Comparison of ENCODE assay signal across 27 cellular contexts in genomic region chr4:89957527-89957926, GRCh38.
DNase-seq lines count a peak whose midpoint lies in the region; ATAC-seq and TF ChIP-seq lines count a peak whose summit lies in the region.
"Had no signal": no experiment of that assay in that cellular context is flagged by ENCODE, and none has a peak within 500 bp of the region (broad histone marks: within the 10 kb centered on the region; RNA-seq: fewer than 3 reads in every experiment).

No MANE protein-coding gene starts in this region.

- no peak overlapping the region for H3K27ac ChIP-seq in endodermal cell (ENCODE audit: low read depth, low read length)
- H3K27ac ChIP-seq: SJSA1 had no signal

- H3K9ac ChIP-seq in Loucy (ENCODE audit: low read depth, low read length, poor library complexity, severe bottlenecking) (no peak overlapping the region), endodermal cell (ENCODE audit: extremely low read depth, low read length, poor library complexity, severe bottlenecking) (no peak overlapping the region)

- no peak overlapping the region; the same call in 1 of the 2 replicates for H2AFZ ChIP-seq in Loucy (ENCODE audit: low read length)

- H3K4me3 Mint-ChIP-seq in endodermal cell, result no peak overlapping the region
- no peak overlapping the region for H3K4me3 Mint-ChIP-seq in nephron progenitor cell
- H3K4me3 Mint-ChIP-seq: CD4-positive, alpha-beta memory T cell; HFFc6 had no signal

- no peaks in the 10 kb centered on the region for H3K79me2 ChIP-seq in Loucy (ENCODE audit: insufficient read depth, low read length)

- no peak for TF ChIP-seq CTCF in Loucy (conservative IDR thresholded peaks at IDR 0.05; ENCODE audit: low read length)
- no peak for TF ChIP-seq CTCF in endodermal cell (conservative IDR thresholded peaks at IDR 0.05)
- TF ChIP-seq CTCF in nephron progenitor cell (IDR thresholded peaks at IDR 0.05), result no peak

- no peaks in the 10 kb centered on the region for H4K20me1 ChIP-seq in Loucy (ENCODE audit: insufficient read depth, low read length, poor library complexity, severe bottlenecking)

- no peaks in the 10 kb centered on the region for H3K9me2 ChIP-seq in Loucy (replicated peaks; ENCODE audit: low read depth, low read length)

- H3K27ac Mint-ChIP-seq in endodermal cell, result no peak overlapping the region
- H3K27ac Mint-ChIP-seq in nephron progenitor cell, result peak overlapping the region; percentile 47
- H3K27ac Mint-ChIP-seq: CD4-positive, alpha-beta memory T cell; HFFc6 had no signal

- WGBS in endodermal cell (ENCODE audit: insufficient coverage in 1 of 2, insufficient read length in 1 of 2), 2 experiments, result 70% methylated on average over 2 of the region's 2 CpGs; no CpG with 5 or more reads in 1 of the 2 experiments

- no peaks in the 10 kb centered on the region for H3K9me3 ChIP-seq in Loucy (ENCODE audit: insufficient read depth, low read depth, low read length)
- no peaks in the 10 kb centered on the region for H3K9me3 ChIP-seq in endodermal cell (ENCODE audit: control insufficient read depth, low read length)
- H3K9me3 ChIP-seq: MG63, SJSA1 had no signal

- H3K4me1 Mint-ChIP-seq in endodermal cell (peaks cover 23% of the 10 kb centered on the region), nephron progenitor cell (peaks cover 5% of the 10 kb centered on the region)
- H3K4me1 Mint-ChIP-seq: CD4-positive, alpha-beta memory T cell had no signal

- H3K9me3 Mint-ChIP-seq in endodermal cell (peaks cover under 1% of the 10 kb centered on the region), nephron progenitor cell (peaks cover 3% of the 10 kb centered on the region)
- H3K9me3 Mint-ChIP-seq: CD4-positive, alpha-beta memory T cell had no signal

- intact Hi-C loops in left cardiac atrium (cut with DNase I), result no loop called here

- H3K4me2 ChIP-seq in Loucy (ENCODE audit: low read depth, low read length, poor library complexity, severe bottlenecking), result peak overlapping the region; percentile 7

- no peaks in the 10 kb centered on the region for H3K27me3 Mint-ChIP-seq in endodermal cell (ENCODE audit: insufficient read depth)
- peaks cover 6% of the 10 kb centered on the region for H3K27me3 Mint-ChIP-seq in nephron progenitor cell (ENCODE audit: low read depth, poor library complexity)

- H3K27me3 ChIP-seq in Loucy (ENCODE audit: insufficient read depth, low read length, poor library complexity, severe bottlenecking) (no peaks in the 10 kb centered on the region), endodermal cell (ENCODE audit: control insufficient read depth, insufficient read depth, low read length, poor library complexity, severe bottlenecking) (no peaks in the 10 kb centered on the region)
- H3K27me3 ChIP-seq: MG63, SJSA1 had no signal

- H3K4me1 ChIP-seq in Loucy (ENCODE audit: insufficient read depth, low read length, poor library complexity, severe bottlenecking) (peaks cover 33% of the 10 kb centered on the region), endodermal cell (ENCODE audit: control insufficient read depth, insufficient read depth, low read length) (no peaks in the 10 kb centered on the region)
- H3K4me1 ChIP-seq: SJSA1 had no signal

- in situ Hi-C loops in G401 (cut with HindIII; ENCODE audit: low sequenced_read_pairs), result no loop called here

- H3K36me3 Mint-ChIP-seq in endodermal cell (ENCODE audit: low read depth) (no peaks in the 10 kb centered on the region), nephron progenitor cell (ENCODE audit: low read depth) (no peaks in the 10 kb centered on the region)
- H3K36me3 Mint-ChIP-seq: CD4-positive, alpha-beta memory T cell had no signal

- DNase-seq in G401 (ENCODE audit: low spot score), result peak; percentile 19
- peak; percentile 49 for DNase-seq in endodermal cell
- no peak for DNase-seq in nephron progenitor cell
- DNase-seq in left cardiac atrium, result no peak
- DNase-seq in NCI-H2196 treated with DMSO at 0.1 percent for 48 hours (lab: John Stamatoyannopoulos, UW; ENCODE audit: unreplicated experiment), result no peak
- no peak for DNase-seq in DMS153 (lab: John Stamatoyannopoulos, UW)
- DNase-seq: C1 segment of cervical spinal cord; CD4-positive, alpha-beta memory T cell; COR-L47; DMS79; EL; GF-D8; HFFc6; KBM-7; MG63; NCI-H1417 treated with DMSO at 0.1 percent for 48 hours; NCI-H1694 treated with DMSO at 0.1 percent for 48 hours; NCI-H2081 treated with DMSO at 0.1 percent for 48 hours; NCI-H2171; NCI-H345; NCI-H510A treated with DMSO at 0.1 percent for 48 hours; NCI-H748 treated with DMSO at 0.1 percent for 48 hours; Right ventricle myocardium superior; RPMI8226 had no signal

- H3F3A ChIP-seq in Loucy (ENCODE audit: low read depth), result no peaks in the 10 kb centered on the region

- H3K4me3 ChIP-seq in Loucy (ENCODE audit: low read length, poor library complexity, severe bottlenecking), result no peak overlapping the region
- H3K4me3 ChIP-seq in endodermal cell (ENCODE audit: low read length), result no peak overlapping the region
- H3K4me3 ChIP-seq: MG63, SJSA1 had no signal

- ATAC-seq in GM18909 (IDR thresholded peaks at IDR 0.05; ENCODE audit: poor library complexity, unreplicated experiment) (no peak), left cardiac atrium (no peak)

- H3K36me3 ChIP-seq in Loucy (ENCODE audit: insufficient read depth, low read length) (no peaks in the 10 kb centered on the region), endodermal cell (ENCODE audit: control insufficient read depth, insufficient read depth, low read length) (no peaks in the 10 kb centered on the region)
- H3K36me3 ChIP-seq: MG63, SJSA1 had no signal

Comparison
In these comparisons a context has a peak if more than half of its experiments do, and no peak if none do; other contexts are left out.
1. DNase-seq: peak in G401 (single experiment) and endodermal cell (single experiment); none in nephron progenitor cell (single experiment), left cardiac atrium (single experiment), NCI-H2196 treated with DMSO at 0.1 percent for 48 hours (single experiment) and DMS153 (single experiment).